In the genomic region with DNA sequence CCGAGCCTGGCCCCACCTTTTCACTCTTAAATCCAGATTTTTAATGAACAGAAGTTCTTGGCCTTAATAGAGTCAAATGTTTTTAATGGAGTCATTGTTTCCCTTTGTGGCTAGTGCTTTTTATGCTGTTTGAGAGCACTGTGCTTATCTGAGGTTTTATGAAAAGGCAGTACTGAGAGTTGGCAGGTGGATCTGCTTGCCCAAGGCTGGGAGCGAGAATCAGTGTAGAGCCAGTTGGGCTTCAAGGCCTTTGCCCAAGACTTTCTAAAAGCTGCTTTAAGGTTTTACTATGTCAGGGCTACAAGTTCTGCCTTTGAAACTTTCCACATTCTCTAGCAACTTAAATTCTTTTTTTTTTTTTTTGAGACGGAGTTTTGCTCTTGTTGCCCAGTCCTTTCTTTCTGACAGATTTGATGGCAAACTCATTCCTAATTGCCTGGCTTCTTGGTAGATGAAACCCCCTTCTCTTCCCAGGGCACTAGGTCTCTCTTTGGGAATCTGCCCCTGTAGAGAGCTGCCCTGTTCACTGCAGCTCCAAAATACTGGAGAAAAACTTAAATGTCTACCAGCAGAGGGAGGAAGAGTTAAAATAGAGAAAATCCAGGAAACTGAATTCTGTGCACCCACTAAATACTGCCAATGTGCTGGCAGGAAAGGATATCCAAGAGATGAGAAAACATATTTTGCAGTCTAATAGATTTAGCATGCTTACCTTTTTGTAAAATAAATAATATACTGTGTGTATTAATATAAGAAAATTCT, we compare ENCODE assay signal across 10 cellular contexts. TPM values are rescaled to one million over a fixed set of nuclear protein-coding genes. Genes with fewer than 3 reads are reported as not detected.
DNase-seq lines count a peak whose midpoint lies in the region; ATAC-seq, FAIRE-seq and TF ChIP-seq lines count a peak whose summit lies in the region.
"Had no signal": no experiment of that assay in that cellular context is flagged by ENCODE, and none has a peak within 500 bp of the region (broad histone marks: within the 10 kb centered on the region; RNA-seq: fewer than 3 reads in every experiment).

No MANE protein-coding gene starts in this region.

- FAIRE-seq in H54 (lab: Jason Lieb, UNC) = no peak
- FAIRE-seq: RCC 7860 had no signal

- intact Hi-C loops in naive thymus-derived CD4-positive, alpha-beta T cell (cut with micrococcal nuclease) = no loop called here

- no peaks in the 10 kb centered on the region for H3K27me3 ChIP-seq in naive thymus-derived CD4-positive, alpha-beta T cell (ENCODE audit: control insufficient read depth in 2 of 2, insufficient read depth in 2 of 2, low read length in 2 of 2)
- H3K27me3 ChIP-seq: gastrocnemius medialis had no signal

- no peaks in the 10 kb centered on the region for H3K4me1 ChIP-seq in naive thymus-derived CD4-positive, alpha-beta T cell (ENCODE audit: control insufficient read depth in 2 of 2, insufficient read depth in 2 of 2, low read length in 2 of 2)
- H3K4me1 ChIP-seq: gastrocnemius medialis had no signal

- TF ChIP-seq POLR2A in H54 (IDR thresholded peaks at IDR 0.05; ENCODE audit: low read depth, low read length) = no peak

- H3K4me3 ChIP-seq in retinal pigment epithelial cell (ENCODE audit: low read length) = no peak overlapping the region
- no peak overlapping the region for H3K4me3 ChIP-seq in naive thymus-derived CD4-positive, alpha-beta T cell (ENCODE audit: low read length)
- H3K4me3 ChIP-seq: gastrocnemius medialis, thoracic aorta had no signal

- no peaks in the 10 kb centered on the region for H3K36me3 ChIP-seq in naive thymus-derived CD4-positive, alpha-beta T cell (ENCODE audit: control insufficient read depth in 2 of 3, insufficient read depth in 3 of 3, low read length in 3 of 3)
- H3K36me3 ChIP-seq: gastrocnemius medialis, thoracic aorta had no signal

- no peak overlapping the region for H3K4me3 Mint-ChIP-seq in naive thymus-derived CD4-positive, alpha-beta T cell

- H3K27ac ChIP-seq in naive thymus-derived CD4-positive, alpha-beta T cell (ENCODE audit: low read depth, low read length) = no peak overlapping the region
- H3K27ac ChIP-seq: gastrocnemius medialis, thoracic aorta had no signal

- peaks cover 5 to 10% (median 5%) of the 10 kb centered on the region in 7 donors for H3K4me1 Mint-ChIP-seq in naive thymus-derived CD4-positive, alpha-beta T cell

- H3K27me3 Mint-ChIP-seq in naive thymus-derived CD4-positive, alpha-beta T cell = peaks cover 3 to 11% (median 5%) of the 10 kb centered on the region in 5 donors

- no peak overlapping the region for H3K27ac Mint-ChIP-seq in naive thymus-derived CD4-positive, alpha-beta T cell

- peak; percentile 31 for TF ChIP-seq CTCF in retinal pigment epithelial cell (conservative IDR thresholded peaks at IDR 0.05; ENCODE audit: low read depth, low read length)

- peaks cover 0 to 3% (median 0%) of the 10 kb centered on the region in 5 donors for H3K36me3 Mint-ChIP-seq in naive thymus-derived CD4-positive, alpha-beta T cell

- POLR2A ChIA-PET in naive thymus-derived CD4-positive, alpha-beta T cell (lab: Charles Lee) = no interaction called here

- peak; percentile 50 for DNase-seq in H54 (ENCODE audit: insufficient read length, low spot score)
- DNase-seq in RKO (ENCODE audit: low spot score) = peak; percentile 52
- peak; percentile 39 for DNase-seq in fibroblast of peridontal ligament (ENCODE audit: extremely low read depth)
- no peak for DNase-seq in retinal pigment epithelial cell (ENCODE audit: low read depth)
- no peak for DNase-seq in SIG-M5 treated with dmso at 0.1 percent for 504 hours (lab: John Stamatoyannopoulos, UW; ENCODE audit: unreplicated experiment)
- no peak for DNase-seq in naive thymus-derived CD4-positive, alpha-beta T cell
- DNase-seq: gastrocnemius medialis had no signal

- peaks cover 0 to 5% (median 0%) of the 10 kb centered on the region in 11 donors for H3K9me3 Mint-ChIP-seq in naive thymus-derived CD4-positive, alpha-beta T cell

- ATAC-seq in GM18868 (IDR thresholded peaks at IDR 0.05; ENCODE audit: unreplicated experiment) = no peak
- no peak for ATAC-seq in naive thymus-derived CD4-positive, alpha-beta T cell
- ATAC-seq: gastrocnemius medialis had no signal

- H3K9me3 ChIP-seq in naive thymus-derived CD4-positive, alpha-beta T cell (ENCODE audit: control insufficient read depth in 2 of 3, low read length in 3 of 3) = no peaks in the 10 kb centered on the region
- H3K9me3 ChIP-seq: gastrocnemius medialis, thoracic aorta had no signal

- CTCF ChIA-PET in naive thymus-derived CD4-positive, alpha-beta T cell (lab: Charles Lee) = no interaction called here

RNA-seq across cellular contexts. Expression of a gene that starts 36.9 kb away (rescaled TPM):
- total RNA-seq in naive thymus-derived CD4-positive, alpha-beta T cell = 10 to 100 TPM in 2 of 5 experiments, 1 to 10 TPM in 3; 1.6 to 14.3 (median 9.6) TPM
- polyA plus RNA-seq in naive thymus-derived CD4-positive, alpha-beta T cell = 1 to 10 TPM; 5.4 to 7.9 TPM

Comparison
In these comparisons a context has a peak if more than half of its experiments do, and no peak if none do; other contexts are left out.
1. DNase-seq: peak in H54 (single experiment), RKO (single experiment) and fibroblast of peridontal ligament (single experiment); none in retinal pigment epithelial cell (single experiment), SIG-M5 treated with dmso at 0.1 percent for 504 hours (single experiment) and naive thymus-derived CD4-positive, alpha-beta T cell (0 of 9).